In genomic region chr7:17939111-17939669, GRCh38 we compare ENCODE assay signal across 7 cellular contexts. TPM values are rescaled to one million over a fixed set of nuclear protein-coding genes. Genes with fewer than 3 reads are reported as not detected.
DNase-seq lines count a peak whose midpoint lies in the region; ATAC-seq, FAIRE-seq and TF ChIP-seq lines count a peak whose summit lies in the region.

No MANE protein-coding gene starts in this region.

- no peaks in the 10 kb centered on the region for H3K27me3 Mint-ChIP-seq in stimulated activated naive CD8-positive, alpha-beta T cell treated with anti-CD3 and anti-CD28 coated beads, Interleukin-15, amount 100 ng/mL, for 72 hours

- TF ChIP-seq CTCF in GM12864 (IDR thresholded peaks at IDR 0.05; ENCODE audit: low read depth, low read length, missing control alignments) (no peak), keratinocyte (optimal IDR thresholded peaks at IDR 0.05 in 1 of 3, IDR thresholded peaks at IDR 0.05 in 1 of 3, conservative IDR thresholded peaks at IDR 0.05 in 1 of 3; ENCODE audit: extremely low read depth in 1 of 3, insufficient read depth in 2 of 3, low read length in 3 of 3) (no peak)

- H3K9me3 ChIP-seq in keratinocyte (ENCODE audit: control insufficient read depth, low read depth, low read length), result no peaks in the 10 kb centered on the region

- H3K9me1 ChIP-seq in keratinocyte (ENCODE audit: control insufficient read depth, extremely low read depth, insufficient read depth, low read length), result peaks cover 3% of the 10 kb centered on the region

- H3K4me3 ChIP-seq in GM12864 (ENCODE audit: low read depth, low read length) (peak overlapping the region; percentile 90), keratinocyte (ENCODE audit: control insufficient read depth in 2 of 3, extremely low read depth in 1 of 3, insufficient read depth in 2 of 3, low read depth in 1 of 3, low read length in 3 of 3) (peak overlapping the region; percentile 80 to 92 (median 80))

- dilution Hi-C loops in keratinocyte (cut with MboI; ENCODE audit: extremely low pct_ligation_motif_present, low sequenced_read_pairs), result no loop called here

- peak overlapping the region; percentile 83 for H2AFZ ChIP-seq in keratinocyte (ENCODE audit: control insufficient read depth, low read length)

- DNase-seq in GM12864 (ENCODE audit: low read depth) (no peak), NCI-H2171 treated with DMSO at 0.1 percent for 48 hours (lab: John Stamatoyannopoulos, UW) (peak; percentile 67), astrocyte of the hippocampus (ENCODE audit: low read depth, low spot score) (peak; percentile 54), keratinocyte (ENCODE audit: low read depth, low spot score) (no peak)
- DNase-seq in stimulated activated naive CD8-positive, alpha-beta T cell treated with anti-CD3 and anti-CD28 coated beads, Interleukin-15, amount 100 ng/mL, for 72 hours, result no peak

- peaks cover 38% of the 10 kb centered on the region for H3K4me1 ChIP-seq in keratinocyte (ENCODE audit: control insufficient read depth, extremely low read depth, insufficient read depth, low read length)

- peaks cover 54% of the 10 kb centered on the region for H3K79me2 ChIP-seq in keratinocyte (ENCODE audit: control insufficient read depth, insufficient read depth, low read length)

- no peaks in the 10 kb centered on the region for H3K27me3 ChIP-seq in keratinocyte (ENCODE audit: control insufficient read depth, extremely low read depth, insufficient read depth, low read length)

- H4K20me1 ChIP-seq in keratinocyte (ENCODE audit: control insufficient read depth, extremely low read depth, insufficient read depth, low read length), result no peaks in the 10 kb centered on the region

- peaks cover 57% of the 10 kb centered on the region for H3K4me1 Mint-ChIP-seq in stimulated activated naive CD8-positive, alpha-beta T cell treated with anti-CD3 and anti-CD28 coated beads, Interleukin-15, amount 100 ng/mL, for 72 hours

- FAIRE-seq in keratinocyte (lab: Jason Lieb, UNC), result peak; percentile 77

- H3K4me3 Mint-ChIP-seq in stimulated activated naive CD8-positive, alpha-beta T cell treated with anti-CD3 and anti-CD28 coated beads, Interleukin-15, amount 100 ng/mL, for 72 hours, result peak overlapping the region; percentile 99 to 100

- H3K36me3 ChIP-seq in keratinocyte (ENCODE audit: control insufficient read depth in 2 of 2, extremely low read depth in 1 of 2, insufficient read depth in 2 of 2, low read length in 2 of 2), result no peaks in the 10 kb centered on the region

- peak overlapping the region; percentile 93 for H3K27ac ChIP-seq in keratinocyte (ENCODE audit: control insufficient read depth, insufficient read depth, low read length)

- peak overlapping the region; percentile 95 for H3K9ac ChIP-seq in keratinocyte (ENCODE audit: control insufficient read depth, extremely low read depth, insufficient read depth, low read length)

- H3K4me2 ChIP-seq in keratinocyte (ENCODE audit: control insufficient read depth, extremely low read depth, insufficient read depth, low read depth, low read length), result peak overlapping the region; percentile 86

- no peak for ATAC-seq in stimulated activated naive CD8-positive, alpha-beta T cell treated with anti-CD3 and anti-CD28 coated beads, Interleukin-15, amount 100 ng/mL, for 72 hours
- no peak for ATAC-seq in HG03520 (IDR thresholded peaks at IDR 0.05; ENCODE audit: unreplicated experiment)
- no peak for ATAC-seq in GM19035 (IDR thresholded peaks at IDR 0.05; ENCODE audit: unreplicated experiment)

- H3K9me3 Mint-ChIP-seq in stimulated activated naive CD8-positive, alpha-beta T cell treated with anti-CD3 and anti-CD28 coated beads, Interleukin-15, amount 100 ng/mL, for 72 hours, result no peaks in the 10 kb centered on the region

- peak overlapping the region; percentile 99 to 100 for H3K27ac Mint-ChIP-seq in stimulated activated naive CD8-positive, alpha-beta T cell treated with anti-CD3 and anti-CD28 coated beads, Interleukin-15, amount 100 ng/mL, for 72 hours

RNA-seq across cellular contexts. Expression of gene SNX13, which starts 1.1 kb away (rescaled TPM):
- polyA plus RNA-seq in keratinocyte, result 14.6 to 22.6 TPM (median 18.0 TPM) in 3 replicates
- 26.9 TPM for polyA plus RNA-seq in keratinocyte (2011; ENCODE audit: low read depth)
- 7.5 and 17.4 TPM in 2 replicates for polyA plus RNA-seq in keratinocyte (2011; cell fraction: cytosol; rRNA removed)
- 22.6 and 29.3 TPM in 2 replicates for polyA plus RNA-seq in keratinocyte (2011; cell fraction: nucleus; rRNA removed)
- polyA plus RNA-seq in keratinocyte (2012; ENCODE audit: low replicate concordance), result 15.4 and 15.7 TPM in 2 replicates
- 8.3 to 36.9 TPM (median 17.7 TPM) in 3 replicates for polyA minus RNA-seq in keratinocyte
- 10.0 TPM for polyA minus RNA-seq in keratinocyte (2011; cell fraction: cytosol; rRNA and poly(A)+ RNA removed)
- polyA minus RNA-seq in keratinocyte (2011; cell fraction: nucleus; rRNA and poly(A)+ RNA removed), result 30.3 and 56.2 TPM in 2 replicates

Comparison
In these comparisons a context has a peak if more than half of its experiments do, and no peak if none do; other contexts are left out.
1. DNase-seq: peak in NCI-H2171 treated with DMSO at 0.1 percent for 48 hours (single experiment) and astrocyte of the hippocampus (single experiment); none in GM12864 (single experiment), keratinocyte (single experiment) and stimulated activated naive CD8-positive, alpha-beta T cell treated with anti-CD3 and anti-CD28 coated beads, Interleukin-15, amount 100 ng/mL, for 72 hours (0 of 2).